ENCODE assay signal across 10 cellular contexts in genomic region chr19:42930214-42930613, GRCh38. TPM values are rescaled to one million over a fixed set of nuclear protein-coding genes. Genes with fewer than 3 reads are reported as not detected.
DNase-seq lines count a peak whose midpoint lies in the region; FAIRE-seq and TF ChIP-seq lines count a peak whose summit lies in the region.
"Not testable (repeated sequence)": the region's sequence is repeated elsewhere in the genome, so short reads cannot be mapped to it uniquely, and the experiment has no call there.
"Had no signal": no experiment of that assay in that cellular context is flagged by ENCODE, and none has a peak within 500 bp of the region (broad histone marks: within the 10 kb centered on the region; RNA-seq: fewer than 3 reads in every experiment).

No MANE protein-coding gene starts in this region.

- H3K9me3 ChIP-seq in endodermal cell (ENCODE audit: control insufficient read depth, low read length); keratinocyte (ENCODE audit: control insufficient read depth, low read depth, low read length): not testable (repeated sequence)

- not testable (repeated sequence) for H3K27ac ChIP-seq in endodermal cell (ENCODE audit: low read depth, low read length); keratinocyte (ENCODE audit: control insufficient read depth, insufficient read depth, low read length)

- not testable (repeated sequence) for H3K27me3 ChIP-seq in endodermal cell (ENCODE audit: control insufficient read depth, insufficient read depth, low read length, poor library complexity, severe bottlenecking); keratinocyte (ENCODE audit: control insufficient read depth, extremely low read depth, insufficient read depth, low read length)

- H3K4me1 ChIP-seq in endodermal cell (ENCODE audit: control insufficient read depth, insufficient read depth, low read length), result not testable (repeated sequence)
- H3K4me1 ChIP-seq in keratinocyte (ENCODE audit: control insufficient read depth, extremely low read depth, insufficient read depth, low read length), result peaks cover 20% of the 10 kb centered on the region

- H3K27ac Mint-ChIP-seq in endodermal cell, result not testable (repeated sequence)

- H3K4me3 ChIP-seq in AG10803 (ENCODE audit: low read length); GM12864 (ENCODE audit: low read depth, low read length); endodermal cell (ENCODE audit: low read length); keratinocyte (ENCODE audit: control insufficient read depth in 2 of 3, extremely low read depth in 1 of 3, insufficient read depth in 2 of 3, low read depth in 1 of 3, low read length in 3 of 3): not testable (repeated sequence)

- not testable (repeated sequence) for H2AFZ ChIP-seq in keratinocyte (ENCODE audit: control insufficient read depth, low read length)

- DNase-seq in AG10803 (ENCODE audit: low read depth), result peak; percentile 65
- not testable (repeated sequence) for DNase-seq in GM12864 (ENCODE audit: low read depth); endodermal cell; keratinocyte (ENCODE audit: low read depth, low spot score)
- DNase-seq in NAMALWA (ENCODE audit: low spot score), result peak; percentile 26
- DNase-seq in T-helper 9 cell, result peak; percentile 14
- DNase-seq in activated naive CD4-positive, alpha-beta T cell treated with Interleukin-2 at 50 U/mL for 16 hours, result peak; percentile 18
- peak; percentile 25 for DNase-seq in stimulated activated CD4-positive, alpha-beta T cell treated with anti-CD3 and anti-CD28 coated beads, Interleukin-1b, Interleukin-23, amount 100 ng/mL, for 48 hours

- not testable (repeated sequence) for H3K36me3 Mint-ChIP-seq in endodermal cell (ENCODE audit: low read depth)

- TF ChIP-seq CTCF in AG10803 (conservative IDR thresholded peaks at IDR 0.05; ENCODE audit: low read length) (peak; percentile 64), GM12864 (IDR thresholded peaks at IDR 0.05; ENCODE audit: low read depth, low read length, missing control alignments) (peak; percentile 36), endodermal cell (conservative IDR thresholded peaks at IDR 0.05) (peak; percentile 13), keratinocyte (optimal IDR thresholded peaks at IDR 0.05 in 1 of 3, IDR thresholded peaks at IDR 0.05 in 1 of 3, conservative IDR thresholded peaks at IDR 0.05 in 1 of 3; ENCODE audit: extremely low read depth in 1 of 3, insufficient read depth in 2 of 3, low read length in 3 of 3) (peak in 2 of 3 experiments; percentile 51 to 54)

- H3K9me1 ChIP-seq in keratinocyte (ENCODE audit: control insufficient read depth, extremely low read depth, insufficient read depth, low read length), result not testable (repeated sequence)

- H3K4me1 Mint-ChIP-seq in endodermal cell, result not testable (repeated sequence)

- not testable (repeated sequence) for H3K79me2 ChIP-seq in keratinocyte (ENCODE audit: control insufficient read depth, insufficient read depth, low read length)

- not testable (repeated sequence) for H3K27me3 Mint-ChIP-seq in endodermal cell (ENCODE audit: insufficient read depth)

- not testable (repeated sequence) for H3K4me3 Mint-ChIP-seq in endodermal cell

- not testable (repeated sequence) for H3K4me2 ChIP-seq in keratinocyte (ENCODE audit: control insufficient read depth, extremely low read depth, insufficient read depth, low read depth, low read length)

- whole genome bisulfite sequencing in endodermal cell (ENCODE audit: insufficient coverage in 1 of 2, insufficient read length in 1 of 2), 2 experiments, result 17% methylated on average over 1 of the region's 1 CpG; no CpG with 5 or more reads in 1 of the 2 experiments

- not testable (repeated sequence) for H3K9ac ChIP-seq in endodermal cell (ENCODE audit: extremely low read depth, low read length, poor library complexity, severe bottlenecking); keratinocyte (ENCODE audit: control insufficient read depth, extremely low read depth, insufficient read depth, low read length)

- not testable (repeated sequence) for H4K20me1 ChIP-seq in keratinocyte (ENCODE audit: control insufficient read depth, extremely low read depth, insufficient read depth, low read length)

- H3K36me3 ChIP-seq in endodermal cell (ENCODE audit: control insufficient read depth, insufficient read depth, low read length); keratinocyte (ENCODE audit: control insufficient read depth in 2 of 2, extremely low read depth in 1 of 2, insufficient read depth in 2 of 2, low read length in 2 of 2): not testable (repeated sequence)

- FAIRE-seq in keratinocyte (lab: Jason Lieb, UNC), result not testable (repeated sequence)

- dilution Hi-C loops in keratinocyte (cut with MboI; ENCODE audit: extremely low pct_ligation_motif_present, low sequenced_read_pairs), result not testable (repeated sequence)

- peaks cover 97% of the 10 kb centered on the region for H3K9me3 Mint-ChIP-seq in endodermal cell

RNA-seq across cellular contexts. Expression of gene PSG7, which starts 6.8 kb away (rescaled TPM):
- not detected for total RNA-seq in endodermal cell
- not detected for polyA plus RNA-seq in endodermal cell (2013, experiment 1 of 2)
- polyA plus RNA-seq in endodermal cell (2013, experiment 2 of 2), result not detected
- 0.04 TPM in 1 of 3 replicates, not detected in the others for polyA plus RNA-seq in keratinocyte
- polyA plus RNA-seq in keratinocyte (2011; ENCODE audit: low read depth), result 0.99 TPM
- polyA plus RNA-seq in keratinocyte (2011; cell fraction: cytosol; rRNA removed), result 0.06 and 0.18 TPM in 2 replicates
- 0.10 TPM in 1 of 2 replicates, not detected in the other for polyA plus RNA-seq in keratinocyte (2011; cell fraction: nucleus; rRNA removed)
- polyA plus RNA-seq in keratinocyte (2012; ENCODE audit: low replicate concordance), result 2.9 TPM in 1 of 2 replicates, not detected in the other
- polyA minus RNA-seq in keratinocyte, result not detected in 3 replicates
- not detected for polyA minus RNA-seq in keratinocyte (2011; cell fraction: cytosol; rRNA and poly(A)+ RNA removed)
- polyA minus RNA-seq in keratinocyte (2011; cell fraction: nucleus; rRNA and poly(A)+ RNA removed), result 0.39 TPM in 1 of 2 replicates, not detected in the other
- total RNA-seq: CD4-positive, CD25-positive, alpha-beta regulatory T cell; lung had no signal
- polyA plus RNA-seq: CD4-positive, CD25-positive, alpha-beta regulatory T cell; lung had no signal

RNA-seq across cellular contexts. Expression of gene PSG6, which starts 12.5 kb away (rescaled TPM):
- total RNA-seq in endodermal cell, result not detected
- not detected for polyA plus RNA-seq in endodermal cell (2013, experiment 1 of 2)
- not detected for polyA plus RNA-seq in endodermal cell (2013, experiment 2 of 2)
- 0.40 to 0.82 TPM (median 0.45 TPM) in 3 replicates for polyA plus RNA-seq in keratinocyte
- polyA plus RNA-seq in keratinocyte (2011; ENCODE audit: low read depth), result 4.7 TPM
- 0.79 and 1.8 TPM in 2 replicates for polyA plus RNA-seq in keratinocyte (2011; cell fraction: cytosol; rRNA removed)
- 3.3 and 4.0 TPM in 2 replicates for polyA plus RNA-seq in keratinocyte (2011; cell fraction: nucleus; rRNA removed)
- 0.57 and 26.2 TPM in 2 replicates for polyA plus RNA-seq in keratinocyte (2012; ENCODE audit: low replicate concordance)
- 0.32 to 0.73 TPM in 2 of 3 replicates, not detected in the other for polyA minus RNA-seq in keratinocyte
- polyA minus RNA-seq in keratinocyte (2011; cell fraction: cytosol; rRNA and poly(A)+ RNA removed), result not detected
- polyA minus RNA-seq in keratinocyte (2011; cell fraction: nucleus; rRNA and poly(A)+ RNA removed), result 0.95 and 2.1 TPM in 2 replicates
- total RNA-seq: lung had no signal
- polyA plus RNA-seq: CD4-positive, CD25-positive, alpha-beta regulatory T cell; lung had no signal

RNA-seq across cellular contexts. Expression of gene PSG1, which starts 50.7 kb away (rescaled TPM):
- not detected for total RNA-seq in endodermal cell
- polyA plus RNA-seq in endodermal cell (2013, experiment 1 of 2), result not detected
- not detected for polyA plus RNA-seq in endodermal cell (2013, experiment 2 of 2)
- polyA plus RNA-seq in keratinocyte, result 0.24 to 0.28 TPM (median 0.27 TPM) in 3 replicates
- polyA plus RNA-seq in keratinocyte (2011; ENCODE audit: low read depth), result 1.0 TPM
- 0.27 and 0.50 TPM in 2 replicates for polyA plus RNA-seq in keratinocyte (2011; cell fraction: cytosol; rRNA removed)
- polyA plus RNA-seq in keratinocyte (2011; cell fraction: nucleus; rRNA removed), result 1.6 and 2.4 TPM in 2 replicates
- polyA plus RNA-seq in keratinocyte (2012; ENCODE audit: low replicate concordance), result 0.37 and 2.0 TPM in 2 replicates
- polyA minus RNA-seq in keratinocyte, result 0.06 to 1.5 TPM (median 0.20 TPM) in 3 replicates
- polyA minus RNA-seq in keratinocyte (2011; cell fraction: cytosol; rRNA and poly(A)+ RNA removed), result not detected
- 0.42 and 1.2 TPM in 2 replicates for polyA minus RNA-seq in keratinocyte (2011; cell fraction: nucleus; rRNA and poly(A)+ RNA removed)
- total RNA-seq: lung had no signal
- polyA plus RNA-seq: CD4-positive, CD25-positive, alpha-beta regulatory T cell; lung had no signal

Comparison
In these comparisons a context has a peak if more than half of its experiments do, and no peak if none do; other contexts are left out.
1. CTCF ChIP-seq: peak in every context shown above with its lines; median percentile 64 in AG10803; 52 in keratinocyte; 36 in GM12864; 13 in endodermal cell.